In the genomic region with DNA sequence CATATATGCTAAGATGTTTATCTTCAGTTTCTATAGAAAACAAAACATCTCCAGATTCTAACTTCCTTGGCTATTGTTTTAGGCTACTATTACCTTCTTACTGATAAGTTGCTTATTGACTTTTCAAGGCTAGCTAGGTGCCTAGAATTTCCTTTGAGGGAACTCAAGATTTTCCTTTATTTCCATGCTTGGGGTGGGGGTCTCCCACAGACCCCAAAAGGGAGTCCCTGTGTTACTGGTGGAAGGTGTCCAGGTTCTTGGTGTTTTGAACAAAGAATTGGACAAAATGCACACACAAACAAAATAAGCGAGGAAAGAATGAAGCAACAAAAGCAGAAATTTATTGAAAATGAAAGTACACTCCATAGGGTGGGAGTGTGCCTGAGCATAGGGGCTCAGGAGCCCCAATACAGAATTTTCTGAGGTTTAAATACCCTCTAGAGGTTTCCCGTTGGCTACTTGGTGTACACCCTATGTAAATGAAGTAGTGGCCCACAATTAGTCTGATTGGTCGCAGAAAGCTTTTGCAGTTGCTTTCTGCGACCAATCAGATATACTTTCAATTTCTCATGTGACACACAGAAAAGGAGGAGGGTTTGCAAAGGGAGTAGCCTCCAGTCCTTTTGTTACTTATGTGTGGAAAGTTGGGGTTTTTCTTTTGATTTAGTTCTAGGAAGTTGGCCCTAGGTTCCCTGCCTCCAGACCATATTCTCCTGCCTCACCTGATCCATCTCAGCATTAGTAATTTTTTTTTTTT, we compare ENCODE assay signal across 1 cellular context.
TF ChIP-seq lines count a peak whose summit lies in the region.

No MANE protein-coding gene starts in this region.

TF ChIP-seq in K562, 482 proteins besides CTCF, POLR2A, EP300 and RAD21 (continued from another document and continues in another):
- TF ChIP-seq ATF4 (CRISPR knock-in tag; IDR thresholded peaks at IDR 0.05) (no peak), ZNF655 (CRISPR knock-in tag; IDR thresholded peaks at IDR 0.05) (no peak), RBM22 (IDR thresholded peaks at IDR 0.05; ENCODE audit: low read depth, low read length, poor library complexity, severe bottlenecking) (no peak), MCM2 (IDR thresholded peaks at IDR 0.05; ENCODE audit: low read depth) (no peak), THAP7 (CRISPR knock-in tag; IDR thresholded peaks at IDR 0.05) (no peak), SMARCE1 (IDR thresholded peaks at IDR 0.05) (no peak), ZNF3 (CRISPR knock-in tag; IDR thresholded peaks at IDR 0.05) (no peak), KDM1A (IDR thresholded peaks at IDR 0.05) (no peak), SMAD1 (IDR thresholded peaks at IDR 0.05; ENCODE audit: low read depth, low read length, partially characterized antibody) (no peak), RBM39 (optimal IDR thresholded peaks at IDR 0.05; ENCODE audit: low read depth, low read length) (no peak), NCOA1 (IDR thresholded peaks at IDR 0.05; ENCODE audit: low read depth) (no peak), ZZZ3 (IDR thresholded peaks at IDR 0.05) (no peak), PHF21A (IDR thresholded peaks at IDR 0.05; ENCODE audit: borderline replicate concordance, low read depth) (no peak), SMAD3 (CRISPR knock-in tag; conservative IDR thresholded peaks at IDR 0.05) (no peak), FOXP1 (CRISPR knock-in tag; IDR thresholded peaks at IDR 0.05) (no peak), RBBP5 (IDR thresholded peaks at IDR 0.05; ENCODE audit: borderline replicate concordance, insufficient read depth, low read length, poor library complexity, severe bottlenecking) (no peak), ETS2 (tag; IDR thresholded peaks at IDR 0.05; ENCODE audit: borderline replicate concordance, poor library complexity, severe bottlenecking) (no peak), ELF1 (tag; IDR thresholded peaks at IDR 0.05) (no peak), TGIF2 (CRISPR knock-in tag; IDR thresholded peaks at IDR 0.05) (no peak), XRCC4 (IDR thresholded peaks at IDR 0.05; ENCODE audit: extremely low read depth, insufficient read depth, insufficient read length) (no peak), ZNF354B (CRISPR knock-in tag; IDR thresholded peaks at IDR 0.05) (no peak), ZBED1 (IDR thresholded peaks at IDR 0.05) (0 out of 2 replicates have a peak, but pooled peaks have one; percentile 19), MEF2D (tag; conservative IDR thresholded peaks at IDR 0.05; ENCODE audit: low read depth) (no peak), THAP12 (CRISPR knock-in tag; IDR thresholded peaks at IDR 0.05) (no peak), CHD2 (IDR thresholded peaks at IDR 0.05; ENCODE audit: low read depth, low read length) (no peak), ZNF347 (CRISPR knock-in tag; IDR thresholded peaks at IDR 0.05; ENCODE audit: low read depth) (no peak), ZBTB9 (CRISPR knock-in tag; IDR thresholded peaks at IDR 0.05) (no peak), CHD1 (IDR thresholded peaks at IDR 0.05; ENCODE audit: low read length) (no peak), ATF2 (CRISPR knock-in tag; IDR thresholded peaks at IDR 0.05) (no peak)
- TF ChIP-seq, protein P1, sequence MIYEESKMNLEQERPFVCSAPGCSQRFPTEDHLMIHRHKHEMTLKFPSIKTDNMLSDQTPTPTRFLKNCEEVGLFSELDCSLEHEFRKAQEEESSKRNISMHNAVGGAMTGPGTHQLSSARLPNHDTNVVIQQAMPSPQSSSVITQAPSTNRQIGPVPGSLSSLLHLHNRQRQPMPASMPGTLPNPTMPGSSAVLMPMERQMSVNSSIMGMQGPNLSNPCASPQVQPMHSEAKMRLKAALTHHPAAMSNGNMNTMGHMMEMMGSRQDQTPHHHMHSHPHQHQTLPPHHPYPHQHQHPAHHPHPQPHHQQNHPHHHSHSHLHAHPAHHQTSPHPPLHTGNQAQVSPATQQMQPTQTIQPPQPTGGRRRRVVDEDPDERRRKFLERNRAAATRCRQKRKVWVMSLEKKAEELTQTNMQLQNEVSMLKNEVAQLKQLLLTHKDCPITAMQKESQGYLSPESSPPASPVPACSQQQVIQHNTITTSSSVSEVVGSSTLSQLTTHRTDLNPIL (CRISPR knock-in tag; IDR thresholded peaks at IDR 0.05), result no peak
- TF ChIP-seq, protein P2, sequence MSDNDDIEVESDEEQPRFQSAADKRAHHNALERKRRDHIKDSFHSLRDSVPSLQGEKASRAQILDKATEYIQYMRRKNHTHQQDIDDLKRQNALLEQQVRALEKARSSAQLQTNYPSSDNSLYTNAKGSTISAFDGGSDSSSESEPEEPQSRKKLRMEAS (CRISPR knock-in tag; IDR thresholded peaks at IDR 0.05), result no peak
- TF ChIP-seq, protein P3, sequence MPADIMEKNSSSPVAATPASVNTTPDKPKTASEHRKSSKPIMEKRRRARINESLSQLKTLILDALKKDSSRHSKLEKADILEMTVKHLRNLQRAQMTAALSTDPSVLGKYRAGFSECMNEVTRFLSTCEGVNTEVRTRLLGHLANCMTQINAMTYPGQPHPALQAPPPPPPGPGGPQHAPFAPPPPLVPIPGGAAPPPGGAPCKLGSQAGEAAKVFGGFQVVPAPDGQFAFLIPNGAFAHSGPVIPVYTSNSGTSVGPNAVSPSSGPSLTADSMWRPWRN (IDR thresholded peaks at IDR 0.05; ENCODE audit: low read depth), result no peak
- TF ChIP-seq, protein P4, sequence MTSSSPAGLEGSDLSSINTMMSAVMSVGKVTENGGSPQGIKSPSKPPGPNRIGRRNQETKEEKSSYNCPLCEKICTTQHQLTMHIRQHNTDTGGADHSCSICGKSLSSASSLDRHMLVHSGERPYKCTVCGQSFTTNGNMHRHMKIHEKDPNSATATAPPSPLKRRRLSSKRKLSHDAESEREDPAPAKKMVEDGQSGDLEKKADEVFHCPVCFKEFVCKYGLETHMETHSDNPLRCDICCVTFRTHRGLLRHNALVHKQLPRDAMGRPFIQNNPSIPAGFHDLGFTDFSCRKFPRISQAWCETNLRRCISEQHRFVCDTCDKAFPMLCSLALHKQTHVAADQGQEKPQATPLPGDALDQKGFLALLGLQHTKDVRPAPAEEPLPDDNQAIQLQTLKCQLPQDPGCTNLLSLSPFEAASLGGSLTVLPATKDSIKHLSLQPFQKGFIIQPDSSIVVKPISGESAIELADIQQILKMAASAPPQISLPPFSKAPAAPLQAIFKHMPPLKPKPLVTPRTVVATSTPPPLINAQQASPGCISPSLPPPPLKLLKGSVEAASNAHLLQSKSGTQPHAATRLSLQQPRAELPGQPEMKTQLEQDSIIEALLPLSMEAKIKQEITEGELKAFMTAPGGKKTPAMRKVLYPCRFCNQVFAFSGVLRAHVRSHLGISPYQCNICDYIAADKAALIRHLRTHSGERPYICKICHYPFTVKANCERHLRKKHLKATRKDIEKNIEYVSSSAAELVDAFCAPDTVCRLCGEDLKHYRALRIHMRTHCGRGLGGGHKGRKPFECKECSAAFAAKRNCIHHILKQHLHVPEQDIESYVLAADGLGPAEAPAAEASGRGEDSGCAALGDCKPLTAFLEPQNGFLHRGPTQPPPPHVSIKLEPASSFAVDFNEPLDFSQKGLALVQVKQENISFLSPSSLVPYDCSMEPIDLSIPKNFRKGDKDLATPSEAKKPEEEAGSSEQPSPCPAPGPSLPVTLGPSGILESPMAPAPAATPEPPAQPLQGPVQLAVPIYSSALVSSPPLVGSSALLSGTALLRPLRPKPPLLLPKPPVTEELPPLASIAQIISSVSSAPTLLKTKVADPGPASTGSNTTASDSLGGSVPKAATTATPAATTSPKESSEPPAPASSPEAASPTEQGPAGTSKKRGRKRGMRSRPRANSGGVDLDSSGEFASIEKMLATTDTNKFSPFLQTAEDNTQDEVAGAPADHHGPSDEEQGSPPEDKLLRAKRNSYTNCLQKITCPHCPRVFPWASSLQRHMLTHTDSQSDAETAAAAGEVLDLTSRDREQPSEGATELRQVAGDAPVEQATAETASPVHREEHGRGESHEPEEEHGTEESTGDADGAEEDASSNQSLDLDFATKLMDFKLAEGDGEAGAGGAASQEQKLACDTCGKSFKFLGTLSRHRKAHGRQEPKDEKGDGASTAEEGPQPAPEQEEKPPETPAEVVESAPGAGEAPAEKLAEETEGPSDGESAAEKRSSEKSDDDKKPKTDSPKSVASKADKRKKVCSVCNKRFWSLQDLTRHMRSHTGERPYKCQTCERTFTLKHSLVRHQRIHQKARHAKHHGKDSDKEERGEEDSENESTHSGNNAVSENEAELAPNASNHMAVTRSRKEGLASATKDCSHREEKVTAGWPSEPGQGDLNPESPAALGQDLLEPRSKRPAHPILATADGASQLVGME (CRISPR knock-in tag; IDR thresholded peaks at IDR 0.05), result no peak
- TF ChIP-seq, protein P5, sequence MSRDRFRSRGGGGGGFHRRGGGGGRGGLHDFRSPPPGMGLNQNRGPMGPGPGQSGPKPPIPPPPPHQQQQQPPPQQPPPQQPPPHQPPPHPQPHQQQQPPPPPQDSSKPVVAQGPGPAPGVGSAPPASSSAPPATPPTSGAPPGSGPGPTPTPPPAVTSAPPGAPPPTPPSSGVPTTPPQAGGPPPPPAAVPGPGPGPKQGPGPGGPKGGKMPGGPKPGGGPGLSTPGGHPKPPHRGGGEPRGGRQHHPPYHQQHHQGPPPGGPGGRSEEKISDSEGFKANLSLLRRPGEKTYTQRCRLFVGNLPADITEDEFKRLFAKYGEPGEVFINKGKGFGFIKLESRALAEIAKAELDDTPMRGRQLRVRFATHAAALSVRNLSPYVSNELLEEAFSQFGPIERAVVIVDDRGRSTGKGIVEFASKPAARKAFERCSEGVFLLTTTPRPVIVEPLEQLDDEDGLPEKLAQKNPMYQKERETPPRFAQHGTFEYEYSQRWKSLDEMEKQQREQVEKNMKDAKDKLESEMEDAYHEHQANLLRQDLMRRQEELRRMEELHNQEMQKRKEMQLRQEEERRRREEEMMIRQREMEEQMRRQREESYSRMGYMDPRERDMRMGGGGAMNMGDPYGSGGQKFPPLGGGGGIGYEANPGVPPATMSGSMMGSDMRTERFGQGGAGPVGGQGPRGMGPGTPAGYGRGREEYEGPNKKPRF (IDR thresholded peaks at IDR 0.05; ENCODE audit: low read depth, low read length), result no peak
- TF ChIP-seq, protein P6, sequence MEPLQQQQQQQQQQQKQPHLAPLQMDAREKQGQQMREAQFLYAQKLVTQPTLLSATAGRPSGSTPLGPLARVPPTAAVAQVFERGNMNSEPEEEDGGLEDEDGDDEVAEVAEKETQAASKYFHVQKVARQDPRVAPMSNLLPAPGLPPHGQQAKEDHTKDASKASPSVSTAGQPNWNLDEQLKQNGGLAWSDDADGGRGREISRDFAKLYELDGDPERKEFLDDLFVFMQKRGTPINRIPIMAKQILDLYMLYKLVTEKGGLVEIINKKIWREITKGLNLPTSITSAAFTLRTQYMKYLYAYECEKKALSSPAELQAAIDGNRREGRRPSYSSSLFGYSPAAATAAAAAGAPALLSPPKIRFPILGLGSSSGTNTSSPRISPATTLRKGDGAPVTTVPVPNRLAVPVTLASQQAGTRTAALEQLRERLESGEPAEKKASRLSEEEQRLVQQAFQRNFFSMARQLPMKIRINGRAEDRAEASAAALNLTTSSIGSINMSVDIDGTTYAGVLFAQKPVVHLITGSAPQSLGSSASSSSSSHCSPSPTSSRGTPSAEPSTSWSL (CRISPR knock-in tag; IDR thresholded peaks at IDR 0.05; ENCODE audit: borderline replicate concordance), result no peak
